ENCODE assay signal across 1 cellular context in the genomic region with DNA sequence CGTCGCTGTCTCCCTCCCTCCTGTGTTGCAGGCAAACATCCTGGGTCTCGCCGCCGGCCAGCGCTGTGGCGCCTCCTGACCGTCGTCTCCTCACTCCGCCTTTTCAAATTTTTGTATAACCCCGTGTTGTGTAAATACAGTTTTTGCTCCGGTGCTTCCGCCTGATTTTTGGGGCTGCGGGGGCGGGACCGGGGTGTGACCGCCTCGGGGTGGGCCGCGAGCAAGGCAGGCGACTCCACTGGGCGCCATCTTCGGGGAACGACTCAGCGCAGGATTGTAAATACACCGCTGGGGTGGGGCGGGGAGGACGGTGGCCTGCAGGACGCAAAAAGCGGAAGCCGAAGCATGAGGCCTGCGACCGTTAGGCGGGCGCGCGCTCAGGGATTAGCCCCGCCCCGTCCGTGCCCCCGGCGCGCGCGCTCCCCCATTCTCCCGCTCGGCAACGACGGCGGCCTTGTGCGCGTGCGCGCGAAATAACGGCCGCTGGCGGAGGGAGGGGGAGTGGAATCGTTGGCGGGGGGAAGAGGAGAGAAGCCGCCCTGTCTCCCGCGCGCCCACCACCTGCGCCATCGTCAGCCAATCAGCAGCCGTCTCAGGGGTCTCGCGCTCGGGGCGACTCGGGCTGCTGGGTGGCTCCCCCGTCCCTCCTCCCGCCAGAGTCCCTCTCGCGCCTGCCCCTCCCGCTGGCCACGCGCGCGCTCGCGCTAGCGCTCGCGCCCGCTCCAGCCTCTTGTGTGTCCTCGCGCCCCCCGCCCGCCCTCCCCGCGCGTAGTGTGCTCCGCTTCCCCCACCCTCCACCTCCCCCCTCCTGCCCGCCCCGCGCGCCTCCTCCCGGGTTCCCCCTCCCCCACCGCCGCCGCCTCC.
TF ChIP-seq lines count a peak whose summit lies in the region.

No MANE protein-coding gene starts in this region.

TF ChIP-seq in Ishikawa, 13 proteins besides CTCF, POLR2A, EP300 and RAD21 (continued from another document):
- TF ChIP-seq TAF1 (IDR thresholded peaks at IDR 0.05; ENCODE audit: low read depth): peak; percentile 69; the same call in 1 of the 2 replicates
